9 cellular contexts compared by ENCODE assay signal in genomic region chr12:12505544-12506501, GRCh38. TPM values are rescaled to one million over a fixed set of nuclear protein-coding genes. Genes with fewer than 3 reads are reported as not detected.
DNase-seq lines count a peak whose midpoint lies in the region; ATAC-seq and TF ChIP-seq lines count a peak whose summit lies in the region.
"Had no signal": no experiment of that assay in that cellular context is flagged by ENCODE, and none has a peak within 500 bp of the region (broad histone marks: within the 10 kb centered on the region; RNA-seq: fewer than 3 reads in every experiment).

No MANE protein-coding gene starts in this region.

- H3K4me3 ChIP-seq in BJ (ENCODE audit: low read depth, low read length) (peak overlapping the region; percentile 20), adipocyte (ENCODE audit: low read length) (peak overlapping the region; percentile 73), stomach smooth muscle (ENCODE audit: low read length in 2 of 2) (peak overlapping the region in 1 of 2 donors; percentile 9)

- H3K36me3 ChIP-seq in BJ (ENCODE audit: control insufficient read depth, insufficient read depth, low read length) (no peaks in the 10 kb centered on the region), adipocyte (ENCODE audit: control insufficient read depth, insufficient read depth, low read length, severe bottlenecking) (no peaks in the 10 kb centered on the region), stomach smooth muscle (ENCODE audit: control insufficient read depth in 2 of 2, insufficient read depth in 2 of 2, low read length in 2 of 2) (no peaks in the 10 kb centered on the region)
- H3K36me3 ChIP-seq: neutrophil had no signal

- no peak for TF ChIP-seq CTCF in BJ (IDR thresholded peaks at IDR 0.05; ENCODE audit: insufficient read depth, low read depth, low read length)

- no peaks in the 10 kb centered on the region for H3K27me3 ChIP-seq in BJ (ENCODE audit: control insufficient read depth, insufficient read depth, low read length)
- H3K27me3 ChIP-seq in adipocyte (replicated peaks; ENCODE audit: control insufficient read depth, insufficient read depth, low read length): no peaks in the 10 kb centered on the region
- no peaks in the 10 kb centered on the region for H3K27me3 ChIP-seq in stomach smooth muscle (ENCODE audit: control insufficient read depth in 1 of 2, insufficient read depth in 2 of 2, low read length in 2 of 2)
- H3K27me3 ChIP-seq: neutrophil had no signal

- POLR2A ChIA-PET in BJ (lab: Charles Lee): no interaction called here

- peaks cover 37% of the 10 kb centered on the region for H3K4me1 ChIP-seq in adipocyte (ENCODE audit: control insufficient read depth, insufficient read depth, low read length)
- H3K4me1 ChIP-seq in stomach smooth muscle (ENCODE audit: control insufficient read depth, insufficient read depth, low read length): no peaks in the 10 kb centered on the region

- peak overlapping the region; percentile 26 for H3K27ac ChIP-seq in stomach smooth muscle (ENCODE audit: low read length)
- H3K27ac ChIP-seq: neutrophil had no signal

- CTCF ChIA-PET in BJ (lab: Yijun Ruan, JAX): interaction anchor here (1.3 to 1.7 kb wide), 2 partner anchors 19 to 111 kb away, joined by 3 to 5 read pairs; no protein-coding TSS in a partner anchor

- DNase-seq in BJ (ENCODE audit: low read depth): peak; percentile 70
- DNase-seq in adipocyte (ENCODE audit: low read depth): peak; percentile 93
- DNase-seq in inferior parietal cortex (ENCODE audit: extremely low spot score): peak; percentile 52
- no peak for DNase-seq in amygdala (lab: John Stamatoyannopoulos, UW)
- no peak for DNase-seq in NCI-H2029 treated with DMSO at 0.1 percent for 48 hours (lab: John Stamatoyannopoulos, UW)

- H3K9me3 ChIP-seq in adipocyte (ENCODE audit: control insufficient read depth, low read length) (no peaks in the 10 kb centered on the region), stomach smooth muscle (ENCODE audit: control insufficient read depth in 2 of 2, low read length in 2 of 2) (no peaks in the 10 kb centered on the region)
- H3K9me3 ChIP-seq: neutrophil had no signal

- H3K9ac ChIP-seq in adipocyte (ENCODE audit: low read length): peak overlapping the region; percentile 75
- H3K9ac ChIP-seq in stomach smooth muscle (ENCODE audit: low read length in 2 of 2): no peak overlapping the region

- ATAC-seq in GM19035 (IDR thresholded peaks at IDR 0.05; ENCODE audit: unreplicated experiment): peak; percentile 87
- peak; percentile 85 for ATAC-seq in HG03135 (IDR thresholded peaks at IDR 0.05; ENCODE audit: unreplicated experiment)

RNA-seq across cellular contexts. Expression of gene DUSP16, which starts 56.8 kb away (rescaled TPM):
- 5.5 and 7.9 TPM in 2 replicates for polyA plus RNA-seq in BJ (2011; rRNA removed)
- polyA minus RNA-seq in BJ (2011; rRNA and poly(A)+ RNA removed): 8.4 and 12.5 TPM in 2 replicates

Comparison
In these comparisons a context has a peak if more than half of its experiments do, and no peak if none do; other contexts are left out.
1. DNase-seq: peak in BJ (single experiment), adipocyte (single experiment) and inferior parietal cortex (single experiment); none in amygdala (0 of 56) and NCI-H2029 treated with DMSO at 0.1 percent for 48 hours (single experiment).